In the genomic region with DNA sequence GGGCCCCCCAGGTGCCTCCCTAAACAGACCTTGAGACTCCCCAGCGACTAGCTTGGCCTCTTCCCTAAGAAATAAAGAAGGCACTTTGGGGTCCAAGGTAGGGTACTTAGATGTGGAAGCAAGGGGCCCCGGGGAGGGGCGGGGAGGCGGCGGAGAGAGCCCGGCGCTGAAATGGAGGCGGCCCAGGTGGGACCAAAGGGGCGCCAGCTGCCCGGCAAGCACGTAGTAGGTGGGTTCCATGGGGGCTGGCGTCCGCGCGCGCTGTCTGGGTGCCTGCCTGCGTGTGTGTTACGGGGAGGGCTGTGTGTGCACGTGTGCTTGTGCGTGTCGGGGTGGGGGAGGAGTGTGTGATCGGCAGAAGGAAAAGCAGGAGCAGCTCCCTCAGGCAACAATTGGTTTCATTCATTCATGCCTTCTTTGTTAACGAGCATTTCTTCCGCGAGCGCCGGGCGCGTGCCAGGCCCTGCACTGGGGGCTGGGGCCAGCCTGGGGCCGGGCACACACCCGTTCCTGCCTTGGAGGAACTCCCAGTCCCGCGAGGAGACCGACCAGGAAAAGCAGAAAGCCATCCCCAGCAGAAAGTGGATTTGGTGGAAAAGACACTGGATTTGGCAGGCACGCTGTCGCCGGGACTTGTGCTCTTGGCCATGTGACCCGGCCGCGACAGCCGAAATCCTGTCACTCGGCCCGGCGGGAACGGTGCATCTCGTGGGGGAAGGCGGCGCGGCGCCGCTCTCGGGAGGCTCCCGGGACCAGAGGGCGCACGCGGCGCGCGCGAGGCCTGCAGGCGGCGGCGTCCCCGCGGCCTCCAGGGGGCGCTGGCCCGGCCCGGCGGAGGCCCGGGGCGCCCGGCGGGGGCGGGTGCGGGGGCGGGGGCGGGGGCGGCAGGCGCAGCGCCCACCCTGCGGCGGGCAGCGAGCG, we compare ENCODE assay signal across 8 cellular contexts. TPM values are rescaled to one million over a fixed set of nuclear protein-coding genes. Genes with fewer than 3 reads are reported as not detected.
DNase-seq lines count a peak whose midpoint lies in the region; ATAC-seq, FAIRE-seq and TF ChIP-seq lines count a peak whose summit lies in the region.

No MANE protein-coding gene starts in this region.

- no TSS peak for BruUV-seq in HepG2 (replicated peaks; lab: Mats Ljungman, UMichigan)

- TF ChIP-seq CTCF in AG04449 (IDR thresholded peaks at IDR 0.05; ENCODE audit: insufficient read depth, low read length, missing control alignments) (no peak), GM20000 (IDR thresholded peaks at IDR 0.05; ENCODE audit: extremely low read depth, missing control alignments) (peak; percentile 20), HepG2 (CRISPR knock-in tag; IDR thresholded peaks at IDR 0.05) (peak; percentile 28; the same call in 1 of the 2 replicates), esophagus squamous epithelium (IDR thresholded peaks at IDR 0.05) (no peak), brain microvascular endothelial cell (IDR thresholded peaks at IDR 0.05; ENCODE audit: low read depth, low read length, missing control alignments) (no peak)
- no peak for TF ChIP-seq CTCF in activated CD8-positive, alpha-beta T cell treated with anti-CD3 and anti-CD28 coated beads for 36 hours (IDR thresholded peaks at IDR 0.05)

- no peak for FAIRE-seq in HepG2 (lab: Jason Lieb, UNC)

- H4K20me1 ChIP-seq in HepG2 (ENCODE audit: insufficient read depth, low read length): peaks cover 4% of the 10 kb centered on the region; the same call in 1 of the 2 replicates

- no peaks in the 10 kb centered on the region; a peak in 1 of 5 replicates for H3K27me3 ChIP-seq in HepG2 (ENCODE audit: control insufficient read depth in 1 of 2, insufficient read depth in 2 of 2, low read length in 2 of 2)
- peaks cover 0 to 98% (median 27%) of the 10 kb centered on the region in 4 donors for H3K27me3 ChIP-seq in esophagus squamous epithelium
- H3K27me3 ChIP-seq in brain microvascular endothelial cell (replicated peaks): peaks cover 47% of the 10 kb centered on the region

- peaks cover 51% of the 10 kb centered on the region for H3K4me1 ChIP-seq in HepG2 (ENCODE audit: insufficient read depth, low read length)
- peaks cover 5 to 54% (median 13%) of the 10 kb centered on the region in 3 donors for H3K4me1 ChIP-seq in esophagus squamous epithelium

- H3K36me3 Mint-ChIP-seq in activated CD8-positive, alpha-beta T cell treated with anti-CD3 and anti-CD28 coated beads for 36 hours (ENCODE audit: low read depth): no peaks in the 10 kb centered on the region

- DNase-seq in AG04449 (ENCODE audit: low read depth, low spot score) (no peak), GM20000 (ENCODE audit: low spot score) (peak; percentile 68), HepG2 (ENCODE audit: low spot score) (no peak), globus pallidus (ENCODE audit: low spot score) (no peak), esophagus squamous epithelium (lab: John Stamatoyannopoulos, UW) (no peak), brain microvascular endothelial cell (no peak)
- no peak for DNase-seq in activated CD8-positive, alpha-beta T cell treated with anti-CD3 and anti-CD28 coated beads for 36 hours

- no peak for TF ChIP-seq EP300 in HepG2 (IDR thresholded peaks at IDR 0.05; ENCODE audit: low read depth in 2 of 2, low read length in 2 of 2)
- no peak for TF ChIP-seq EP300 in HepG2 (CRISPR knock-in tag; IDR thresholded peaks at IDR 0.05; ENCODE audit: borderline replicate concordance)

- peak overlapping the region; percentile 15; the same call in 1 of the 2 replicates for H3K4me3 ChIP-seq in AG04449 (ENCODE audit: low read depth, low read length)
- H3K4me3 ChIP-seq in HepG2 (replicated peaks in 1 of 3; ENCODE audit: insufficient read depth in 1 of 3, low read depth in 2 of 3, low read length in 3 of 3): peak overlapping the region; percentile 65 to 87 (median 75); a peak in 5 of 6 replicates
- peak overlapping the region in 2 of 4 donors; percentile 18 to 48 for H3K4me3 ChIP-seq in esophagus squamous epithelium
- H3K4me3 ChIP-seq in brain microvascular endothelial cell (ENCODE audit: low read depth, low read length): no peak overlapping the region

- peak overlapping the region; percentile 68 for H3K9ac ChIP-seq in HepG2 (ENCODE audit: insufficient read depth, low read depth, low read length)

- CTCF ChIA-PET in AG04449 (lab: Yijun Ruan, JAX) (interaction anchor here (0.6 to 3.2 kb wide), 6 partner anchors 12 to 104 kb away, joined by 3 to 12 read pairs (median 3); no protein-coding TSS in a partner anchor), HepG2 (lab: Yijun Ruan, JAX; ENCODE audit: low intra/inter-chr PET ratio, low total read pairs) (interaction anchor here (3.0 kb wide), 1 partner anchor 33 kb away, joined by 10 read pairs; no protein-coding TSS in a partner anchor)
- CTCF ChIA-PET in activated CD8-positive, alpha-beta T cell treated with anti-CD3 and anti-CD28 coated beads for 36 hours (lab: Charles Lee): interaction anchor here (0.9 to 3.3 kb wide), 6 partner anchors 16 to 70 kb away, joined by 3 to 12 read pairs (median 4); no protein-coding TSS in a partner anchor

- no peak overlapping the region for H3K4me3 Mint-ChIP-seq in activated CD8-positive, alpha-beta T cell treated with anti-CD3 and anti-CD28 coated beads for 36 hours

- TF ChIP-seq RAD21 in HepG2 (CRISPR knock-in tag; IDR thresholded peaks at IDR 0.05): 0 out of 2 replicates have a peak, but pooled peaks have one; percentile 23

- H3K4me2 ChIP-seq in HepG2 (ENCODE audit: low read depth, low read length): peak overlapping the region; percentile 72

- no peak overlapping the region for H2AFZ ChIP-seq in HepG2 (ENCODE audit: low read length)

- in situ Hi-C loops in HepG2 (cut with HindIII; ENCODE audit: extremely low pct_ligation_motif_present, low pct_unique_long_range_greater_than_20kb): no loop called here
- in situ Hi-C loops in brain microvascular endothelial cell (cut with HindIII; ENCODE audit: low pct_ligation_motif_present, low sequenced_read_pairs): no loop called here

- H3K36me3 ChIP-seq in HepG2 (replicated peaks in 1 of 2; ENCODE audit: control insufficient read depth in 1 of 2, insufficient read depth in 2 of 2, low read length in 2 of 2): no peaks in the 10 kb centered on the region; a peak in 1 of 5 replicates
- H3K36me3 ChIP-seq in esophagus squamous epithelium: no peaks in the 10 kb centered on the region
- no peaks in the 10 kb centered on the region for H3K36me3 ChIP-seq in brain microvascular endothelial cell (replicated peaks)

- 2% methylated on average over 14 of the region's 84 CpGs for WGBS in HepG2 (ENCODE audit: low lambda C conversion rate)
- 2% methylated on average over 11 of the region's 84 CpGs; no CpG with 5 or more reads in 1 of the 2 donors for WGBS in esophagus squamous epithelium, 2 donors

- H3K27ac Mint-ChIP-seq in activated CD8-positive, alpha-beta T cell treated with anti-CD3 and anti-CD28 coated beads for 36 hours: no peak overlapping the region

- H3K9me3 Mint-ChIP-seq in activated CD8-positive, alpha-beta T cell treated with anti-CD3 and anti-CD28 coated beads for 36 hours: no peaks in the 10 kb centered on the region

- peak overlapping the region; percentile 72 for H3K27ac ChIP-seq in HepG2 (ENCODE audit: extremely low read length, insufficient read depth, low read length)
- H3K27ac ChIP-seq in esophagus squamous epithelium: no peak overlapping the region
- no peak overlapping the region for H3K27ac ChIP-seq in brain microvascular endothelial cell

- intact Hi-C loops in activated CD8-positive, alpha-beta T cell treated with anti-CD3 and anti-CD28 coated beads for 36 hours (cut with micrococcal nuclease): no loop called here
- intact Hi-C loops in HepG2 (cut with micrococcal nuclease; ENCODE audit: unreplicated experiment) (loop anchor here (2.0 kb wide), 1 partner anchor 21 kb away; no protein-coding TSS in a partner anchor), esophagus squamous epithelium (cut with DNase I) (no loop called here)

- peaks cover 42% of the 10 kb centered on the region for H3K27me3 Mint-ChIP-seq in activated CD8-positive, alpha-beta T cell treated with anti-CD3 and anti-CD28 coated beads for 36 hours

- peak; percentile 38 for ATAC-seq in activated CD8-positive, alpha-beta T cell treated with anti-CD3 and anti-CD28 coated beads for 36 hours
- ATAC-seq in HepG2: no peak
- no peak for ATAC-seq in GM18868 (IDR thresholded peaks at IDR 0.05; ENCODE audit: unreplicated experiment)

- H3K9me3 ChIP-seq in HepG2 (ENCODE audit: low read length) (no peaks in the 10 kb centered on the region), esophagus squamous epithelium (no peaks in the 10 kb centered on the region)

- peaks cover 48% of the 10 kb centered on the region for H3K79me2 ChIP-seq in HepG2 (ENCODE audit: insufficient read depth, low read length)

- POLR2A ChIA-PET in AG04449 (lab: Yijun Ruan, JAX): no interaction called here
- POLR2A ChIA-PET in activated CD8-positive, alpha-beta T cell treated with anti-CD3 and anti-CD28 coated beads for 36 hours (lab: Charles Lee): no interaction called here
- POLR2A ChIA-PET in HepG2 (lab: Yijun Ruan, JAX): interaction anchor here (8.0 to 15.1 kb wide), 3 partner anchors 7 to 32 kb away, joined by 70 to 596 read pairs (median 96); no protein-coding TSS in a partner anchor

- TF ChIP-seq POLR2A in HepG2 (IDR thresholded peaks at IDR 0.05; ENCODE audit: insufficient read depth in 1 of 2, low read depth in 2 of 2, low read length in 2 of 2) (no peak), esophagus squamous epithelium (IDR thresholded peaks at IDR 0.05) (no peak)

- peaks cover 7% of the 10 kb centered on the region for H3K4me1 Mint-ChIP-seq in activated CD8-positive, alpha-beta T cell treated with anti-CD3 and anti-CD28 coated beads for 36 hours (ENCODE audit: low read depth)

RNA-seq across cellular contexts. Expression of a gene that starts 3.3 kb away (rescaled TPM):
- total RNA-seq in activated CD8-positive, alpha-beta T cell treated with anti-CD3 and anti-CD28 coated beads for 36 hours: under 1 TPM in 1 of 2 experiments, not detected in 1; 0.14 TPM
- total RNA-seq in HepG2 (2016; rRNA removed; fragmentation: Illumina TruSeq; extraction: Trizol): 357 and 435 TPM in 2 replicates
- 183 and 202 TPM in 2 replicates for total RNA-seq in HepG2 (2016; cell fraction: cytosol; rRNA removed; fragmentation: Illumina TruSeq; extraction: Trizol; ENCODE audit: low read depth)
- total RNA-seq in HepG2 (2016; cell fraction: insoluble cytoplasmic fraction; rRNA removed; fragmentation: Illumina TruSeq; extraction: Trizol): 332 and 447 TPM in 2 replicates
- 386 and 448 TPM in 2 replicates for total RNA-seq in HepG2 (2016; cell fraction: membrane; rRNA removed; fragmentation: Illumina TruSeq; extraction: Trizol)
- 159 and 193 TPM in 2 replicates for total RNA-seq in HepG2 (2016; cell fraction: nucleus; rRNA removed; fragmentation: Illumina TruSeq; extraction: Trizol)
- 235 and 335 TPM in 2 replicates for polyA plus RNA-seq in HepG2 (2011; rRNA removed)
- polyA plus RNA-seq in HepG2 (2011; cell fraction: cytosol; rRNA removed): 239 and 294 TPM in 2 replicates
- 263 and 279 TPM in 2 replicates for polyA plus RNA-seq in HepG2 (2011; cell fraction: nucleus; rRNA removed)
- 173 and 253 TPM in 2 replicates for polyA plus RNA-seq in HepG2 (2012)
- 162 and 174 TPM in 2 replicates for polyA plus RNA-seq in HepG2 (2016; cell fraction: cytosol; fragmentation: Illumina TruSeq; extraction: Trizol; ENCODE audit: low read depth)
- polyA plus RNA-seq in HepG2 (2016; cell fraction: insoluble cytoplasmic fraction; fragmentation: Illumina TruSeq; extraction: Trizol; ENCODE audit: low read depth): 322 and 341 TPM in 2 replicates
- polyA plus RNA-seq in HepG2 (2016; cell fraction: membrane; fragmentation: Illumina TruSeq; extraction: Trizol; ENCODE audit: low read depth): 301 and 303 TPM in 2 replicates
- polyA plus RNA-seq in HepG2 (2016; cell fraction: nucleus; fragmentation: Illumina TruSeq; extraction: Trizol; ENCODE audit: insufficient read depth, low read depth): 275 and 284 TPM in 2 replicates
- polyA minus RNA-seq in HepG2 (2011; rRNA and poly(A)+ RNA removed; ENCODE audit: low replicate concordance): 22.4 and 433 TPM in 2 replicates
- polyA minus RNA-seq in HepG2 (2011; cell fraction: cytosol; rRNA and poly(A)+ RNA removed): 192 and 199 TPM in 2 replicates
- polyA minus RNA-seq in HepG2 (2011; cell fraction: nucleus; rRNA and poly(A)+ RNA removed): 54.5 and 60.7 TPM in 2 replicates
- total RNA-seq in esophagus squamous epithelium: 1 to 10 TPM in 2 of 4 donors, under 1 TPM in 2; 0.38 to 4.0 (median 1.3) TPM

RNA-seq across cellular contexts. Expression of a gene that starts 29.9 kb away (rescaled TPM):
- total RNA-seq in activated CD8-positive, alpha-beta T cell treated with anti-CD3 and anti-CD28 coated beads for 36 hours: 1 to 10 TPM in 1 of 2 experiments, under 1 TPM in 1; 0.70 to 1.1 TPM
- total RNA-seq in HepG2 (2016; rRNA removed; fragmentation: Illumina TruSeq; extraction: Trizol) (not detected in 2 replicates), esophagus squamous epithelium (1 to 10 TPM in 2 of 4 donors, under 1 TPM in 1, not detected in 1; 0.82 to 5.7 (median 1.5) TPM)
- total RNA-seq in HepG2 (2016; cell fraction: cytosol; rRNA removed; fragmentation: Illumina TruSeq; extraction: Trizol; ENCODE audit: low read depth): not detected in 2 replicates
- not detected in 2 replicates for total RNA-seq in HepG2 (2016; cell fraction: insoluble cytoplasmic fraction; rRNA removed; fragmentation: Illumina TruSeq; extraction: Trizol)
- not detected in 2 replicates for total RNA-seq in HepG2 (2016; cell fraction: membrane; rRNA removed; fragmentation: Illumina TruSeq; extraction: Trizol)
- total RNA-seq in HepG2 (2016; cell fraction: nucleus; rRNA removed; fragmentation: Illumina TruSeq; extraction: Trizol): not detected in 2 replicates
- polyA plus RNA-seq in HepG2 (2011; rRNA removed): 33.1 and 55.3 TPM in 2 replicates
- 25.3 and 25.4 TPM in 2 replicates for polyA plus RNA-seq in HepG2 (2011; cell fraction: cytosol; rRNA removed)
- 294 and 322 TPM in 2 replicates for polyA plus RNA-seq in HepG2 (2011; cell fraction: nucleus; rRNA removed)
- 32.4 and 45.3 TPM in 2 replicates for polyA plus RNA-seq in HepG2 (2012)
- polyA plus RNA-seq in HepG2 (2016; cell fraction: cytosol; fragmentation: Illumina TruSeq; extraction: Trizol; ENCODE audit: low read depth): 0.12 TPM in 1 of 2 replicates, not detected in the other
- polyA plus RNA-seq in HepG2 (2016; cell fraction: insoluble cytoplasmic fraction; fragmentation: Illumina TruSeq; extraction: Trizol; ENCODE audit: low read depth): not detected in 2 replicates
- not detected in 2 replicates for polyA plus RNA-seq in HepG2 (2016; cell fraction: membrane; fragmentation: Illumina TruSeq; extraction: Trizol; ENCODE audit: low read depth)
- polyA plus RNA-seq in HepG2 (2016; cell fraction: nucleus; fragmentation: Illumina TruSeq; extraction: Trizol; ENCODE audit: insufficient read depth, low read depth): 1.2 TPM in 1 of 2 replicates, not detected in the other
- 0.91 and 21.5 TPM in 2 replicates for polyA minus RNA-seq in HepG2 (2011; rRNA and poly(A)+ RNA removed; ENCODE audit: low replicate concordance)
- polyA minus RNA-seq in HepG2 (2011; cell fraction: cytosol; rRNA and poly(A)+ RNA removed): 8.9 and 13.2 TPM in 2 replicates
- polyA minus RNA-seq in HepG2 (2011; cell fraction: nucleus; rRNA and poly(A)+ RNA removed): 42.2 and 53.6 TPM in 2 replicates

RNA-seq across cellular contexts. Expression of a gene that starts 44.0 kb away (rescaled TPM):
- total RNA-seq in activated CD8-positive, alpha-beta T cell treated with anti-CD3 and anti-CD28 coated beads for 36 hours: 1 to 10 TPM; 2.5 to 2.7 TPM
- total RNA-seq in HepG2 (2016; rRNA removed; fragmentation: Illumina TruSeq; extraction: Trizol) (9.0 and 13.9 TPM in 2 replicates), esophagus squamous epithelium (10 to 100 TPM; 19.5 to 36.2 (median 25.4) TPM)
- total RNA-seq in HepG2 (2016; cell fraction: cytosol; rRNA removed; fragmentation: Illumina TruSeq; extraction: Trizol; ENCODE audit: low read depth): 5.6 and 6.3 TPM in 2 replicates
- total RNA-seq in HepG2 (2016; cell fraction: insoluble cytoplasmic fraction; rRNA removed; fragmentation: Illumina TruSeq; extraction: Trizol): 8.6 and 16.2 TPM in 2 replicates
- total RNA-seq in HepG2 (2016; cell fraction: membrane; rRNA removed; fragmentation: Illumina TruSeq; extraction: Trizol): 22.0 and 22.3 TPM in 2 replicates
- 11.0 and 18.5 TPM in 2 replicates for total RNA-seq in HepG2 (2016; cell fraction: nucleus; rRNA removed; fragmentation: Illumina TruSeq; extraction: Trizol)
- 176 and 264 TPM in 2 replicates for polyA plus RNA-seq in HepG2 (2011; rRNA removed)
- polyA plus RNA-seq in HepG2 (2011; cell fraction: cytosol; rRNA removed): 196 and 214 TPM in 2 replicates
- polyA plus RNA-seq in HepG2 (2011; cell fraction: nucleus; rRNA removed): 723 and 745 TPM in 2 replicates
- 356 and 405 TPM in 2 replicates for polyA plus RNA-seq in HepG2 (2012)
- 10.4 and 12.7 TPM in 2 replicates for polyA plus RNA-seq in HepG2 (2016; cell fraction: cytosol; fragmentation: Illumina TruSeq; extraction: Trizol; ENCODE audit: low read depth)
- polyA plus RNA-seq in HepG2 (2016; cell fraction: insoluble cytoplasmic fraction; fragmentation: Illumina TruSeq; extraction: Trizol; ENCODE audit: low read depth): 19.8 and 27.0 TPM in 2 replicates
- 35.0 and 35.9 TPM in 2 replicates for polyA plus RNA-seq in HepG2 (2016; cell fraction: membrane; fragmentation: Illumina TruSeq; extraction: Trizol; ENCODE audit: low read depth)
- polyA plus RNA-seq in HepG2 (2016; cell fraction: nucleus; fragmentation: Illumina TruSeq; extraction: Trizol; ENCODE audit: insufficient read depth, low read depth): 58.3 and 60.5 TPM in 2 replicates
- polyA minus RNA-seq in HepG2 (2011; rRNA and poly(A)+ RNA removed; ENCODE audit: low replicate concordance): 85.4 and 544 TPM in 2 replicates
- polyA minus RNA-seq in HepG2 (2011; cell fraction: cytosol; rRNA and poly(A)+ RNA removed): 145 and 181 TPM in 2 replicates
- 106 and 150 TPM in 2 replicates for polyA minus RNA-seq in HepG2 (2011; cell fraction: nucleus; rRNA and poly(A)+ RNA removed)

RNA-seq across cellular contexts. Expression of a gene that starts 44.8 kb away (rescaled TPM):
- total RNA-seq in activated CD8-positive, alpha-beta T cell treated with anti-CD3 and anti-CD28 coated beads for 36 hours: 10 to 100 TPM; 18.5 to 21.3 TPM
- total RNA-seq in HepG2 (2016; rRNA removed; fragmentation: Illumina TruSeq; extraction: Trizol) (23.7 and 25.5 TPM in 2 replicates), esophagus squamous epithelium (10 to 100 TPM; 18.0 to 32.2 (median 23.9) TPM)
- 68.7 and 75.5 TPM in 2 replicates for total RNA-seq in HepG2 (2016; cell fraction: cytosol; rRNA removed; fragmentation: Illumina TruSeq; extraction: Trizol; ENCODE audit: low read depth)
- total RNA-seq in HepG2 (2016; cell fraction: insoluble cytoplasmic fraction; rRNA removed; fragmentation: Illumina TruSeq; extraction: Trizol): 21.1 and 24.5 TPM in 2 replicates
- total RNA-seq in HepG2 (2016; cell fraction: membrane; rRNA removed; fragmentation: Illumina TruSeq; extraction: Trizol): 70.2 and 79.6 TPM in 2 replicates
- 9.8 and 13.2 TPM in 2 replicates for total RNA-seq in HepG2 (2016; cell fraction: nucleus; rRNA removed; fragmentation: Illumina TruSeq; extraction: Trizol)
- 15.0 and 22.0 TPM in 2 replicates for polyA plus RNA-seq in HepG2 (2011; rRNA removed)
- 21.9 and 25.7 TPM in 2 replicates for polyA plus RNA-seq in HepG2 (2011; cell fraction: cytosol; rRNA removed)
- 11.2 and 14.5 TPM in 2 replicates for polyA plus RNA-seq in HepG2 (2011; cell fraction: nucleus; rRNA removed)
- polyA plus RNA-seq in HepG2 (2012): 8.9 and 11.1 TPM in 2 replicates
- polyA plus RNA-seq in HepG2 (2016; cell fraction: cytosol; fragmentation: Illumina TruSeq; extraction: Trizol; ENCODE audit: low read depth): 68.9 and 82.0 TPM in 2 replicates
- polyA plus RNA-seq in HepG2 (2016; cell fraction: insoluble cytoplasmic fraction; fragmentation: Illumina TruSeq; extraction: Trizol; ENCODE audit: low read depth): 20.1 and 20.6 TPM in 2 replicates
- polyA plus RNA-seq in HepG2 (2016; cell fraction: membrane; fragmentation: Illumina TruSeq; extraction: Trizol; ENCODE audit: low read depth): 55.1 and 67.3 TPM in 2 replicates
- 15.0 and 20.6 TPM in 2 replicates for polyA plus RNA-seq in HepG2 (2016; cell fraction: nucleus; fragmentation: Illumina TruSeq; extraction: Trizol; ENCODE audit: insufficient read depth, low read depth)
- polyA minus RNA-seq in HepG2 (2011; rRNA and poly(A)+ RNA removed; ENCODE audit: low replicate concordance): 19.4 and 43.5 TPM in 2 replicates
- polyA minus RNA-seq in HepG2 (2011; cell fraction: cytosol; rRNA and poly(A)+ RNA removed): 6.7 and 9.8 TPM in 2 replicates
- 5.4 and 6.1 TPM in 2 replicates for polyA minus RNA-seq in HepG2 (2011; cell fraction: nucleus; rRNA and poly(A)+ RNA removed)

Comparison
In these comparisons a context has a peak if more than half of its experiments do, and no peak if none do; other contexts are left out.
1. CTCF ChIP-seq: peak in GM20000 (single experiment) and HepG2 (single experiment); none in AG04449 (single experiment), activated CD8-positive, alpha-beta T cell treated with anti-CD3 and anti-CD28 coated beads for 36 hours (single experiment), esophagus squamous epithelium (0 of 6) and brain microvascular endothelial cell (single experiment).
2. RNA of a gene that starts 3.3 kb away (total RNA-seq): 159 to 448 TPM in HepG2; 0.38 to 4.0 TPM in esophagus squamous epithelium and 0.14 TPM in activated CD8-positive, alpha-beta T cell treated with anti-CD3 and anti-CD28 coated beads for 36 hours; every median in the first group is over 10 times any median in the second.